1 cellular context compared by ENCODE assay signal in the genomic region with DNA sequence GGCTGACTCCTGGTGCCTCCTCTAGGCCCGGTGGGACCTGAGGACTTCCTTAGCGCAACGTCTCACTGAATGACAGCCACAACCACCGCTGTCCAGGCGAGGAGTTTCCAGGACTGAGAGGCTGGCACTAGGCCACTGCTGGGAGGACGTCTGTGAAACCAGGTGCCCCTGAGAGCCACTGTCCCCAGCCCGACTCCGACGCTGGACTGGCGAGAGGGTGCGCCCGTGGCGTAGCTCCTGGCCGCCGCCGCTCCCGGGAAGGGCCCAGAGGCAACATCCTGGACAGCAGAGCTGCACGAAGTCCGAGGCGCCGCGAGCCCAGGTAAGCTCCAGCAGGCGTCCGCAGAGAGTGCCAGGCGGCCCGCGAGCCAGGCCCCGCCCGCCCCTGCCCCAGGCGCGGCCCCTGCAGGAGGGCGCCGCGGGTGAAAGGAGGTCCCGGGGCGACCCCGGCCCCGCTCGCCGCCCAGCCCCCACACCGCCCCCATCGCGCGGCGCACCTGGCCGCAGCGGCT.
TF ChIP-seq lines count a peak whose summit lies in the region.

No MANE protein-coding gene starts in this region.

TF ChIP-seq in K562, 482 proteins besides CTCF, POLR2A, EP300 and RAD21 (continued from another document and continues in another):
- TF ChIP-seq, protein P1, sequence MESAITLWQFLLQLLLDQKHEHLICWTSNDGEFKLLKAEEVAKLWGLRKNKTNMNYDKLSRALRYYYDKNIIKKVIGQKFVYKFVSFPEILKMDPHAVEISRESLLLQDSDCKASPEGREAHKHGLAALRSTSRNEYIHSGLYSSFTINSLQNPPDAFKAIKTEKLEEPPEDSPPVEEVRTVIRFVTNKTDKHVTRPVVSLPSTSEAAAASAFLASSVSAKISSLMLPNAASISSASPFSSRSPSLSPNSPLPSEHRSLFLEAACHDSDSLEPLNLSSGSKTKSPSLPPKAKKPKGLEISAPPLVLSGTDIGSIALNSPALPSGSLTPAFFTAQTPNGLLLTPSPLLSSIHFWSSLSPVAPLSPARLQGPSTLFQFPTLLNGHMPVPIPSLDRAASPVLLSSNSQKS (CRISPR knock-in tag; IDR thresholded peaks at IDR 0.05) = no peak
- no peak for TF ChIP-seq CSDE1 (IDR thresholded peaks at IDR 0.05)
- TF ChIP-seq HNRNPL (IDR thresholded peaks at IDR 0.05; ENCODE audit: low read depth, low read length) = peak; percentile 83
- TF ChIP-seq, protein P2, sequence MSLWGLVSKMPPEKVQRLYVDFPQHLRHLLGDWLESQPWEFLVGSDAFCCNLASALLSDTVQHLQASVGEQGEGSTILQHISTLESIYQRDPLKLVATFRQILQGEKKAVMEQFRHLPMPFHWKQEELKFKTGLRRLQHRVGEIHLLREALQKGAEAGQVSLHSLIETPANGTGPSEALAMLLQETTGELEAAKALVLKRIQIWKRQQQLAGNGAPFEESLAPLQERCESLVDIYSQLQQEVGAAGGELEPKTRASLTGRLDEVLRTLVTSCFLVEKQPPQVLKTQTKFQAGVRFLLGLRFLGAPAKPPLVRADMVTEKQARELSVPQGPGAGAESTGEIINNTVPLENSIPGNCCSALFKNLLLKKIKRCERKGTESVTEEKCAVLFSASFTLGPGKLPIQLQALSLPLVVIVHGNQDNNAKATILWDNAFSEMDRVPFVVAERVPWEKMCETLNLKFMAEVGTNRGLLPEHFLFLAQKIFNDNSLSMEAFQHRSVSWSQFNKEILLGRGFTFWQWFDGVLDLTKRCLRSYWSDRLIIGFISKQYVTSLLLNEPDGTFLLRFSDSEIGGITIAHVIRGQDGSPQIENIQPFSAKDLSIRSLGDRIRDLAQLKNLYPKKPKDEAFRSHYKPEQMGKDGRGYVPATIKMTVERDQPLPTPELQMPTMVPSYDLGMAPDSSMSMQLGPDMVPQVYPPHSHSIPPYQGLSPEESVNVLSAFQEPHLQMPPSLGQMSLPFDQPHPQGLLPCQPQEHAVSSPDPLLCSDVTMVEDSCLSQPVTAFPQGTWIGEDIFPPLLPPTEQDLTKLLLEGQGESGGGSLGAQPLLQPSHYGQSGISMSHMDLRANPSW (CRISPR knock-in tag; IDR thresholded peaks at IDR 0.05) = peak; percentile 95
- TF ChIP-seq POLR3G (IDR thresholded peaks at IDR 0.05; ENCODE audit: extremely low read depth, insufficient read length, insufficient replicate concordance) = no peak
- TF ChIP-seq ZNF77 (CRISPR knock-in tag; IDR thresholded peaks at IDR 0.05) = no peak
- no peak for TF ChIP-seq CBX2 (IDR thresholded peaks at IDR 0.05; ENCODE audit: insufficient read depth, low read length, poor library complexity, severe bottlenecking)
- TF ChIP-seq, protein P3, sequence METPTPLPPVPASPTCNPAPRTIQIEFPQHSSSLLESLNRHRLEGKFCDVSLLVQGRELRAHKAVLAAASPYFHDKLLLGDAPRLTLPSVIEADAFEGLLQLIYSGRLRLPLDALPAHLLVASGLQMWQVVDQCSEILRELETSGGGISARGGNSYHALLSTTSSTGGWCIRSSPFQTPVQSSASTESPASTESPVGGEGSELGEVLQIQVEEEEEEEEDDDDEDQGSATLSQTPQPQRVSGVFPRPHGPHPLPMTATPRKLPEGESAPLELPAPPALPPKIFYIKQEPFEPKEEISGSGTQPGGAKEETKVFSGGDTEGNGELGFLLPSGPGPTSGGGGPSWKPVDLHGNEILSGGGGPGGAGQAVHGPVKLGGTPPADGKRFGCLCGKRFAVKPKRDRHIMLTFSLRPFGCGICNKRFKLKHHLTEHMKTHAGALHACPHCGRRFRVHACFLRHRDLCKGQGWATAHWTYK (CRISPR knock-in tag; IDR thresholded peaks at IDR 0.05) = no peak; the same call in 1 of the 2 replicates
- TF ChIP-seq MYBL2 (IDR thresholded peaks at IDR 0.05; ENCODE audit: low read depth) = no peak
- no peak for TF ChIP-seq MYBL2 (CRISPR knock-in tag; IDR thresholded peaks at IDR 0.05; ENCODE audit: borderline replicate concordance)
- TF ChIP-seq MAFK (IDR thresholded peaks at IDR 0.05; ENCODE audit: low read length) = no peak
- no peak for TF ChIP-seq RBM17 (IDR thresholded peaks at IDR 0.05; ENCODE audit: borderline replicate concordance, low read depth, low read length)
- no peak for TF ChIP-seq SRSF3 (IDR thresholded peaks at IDR 0.05; ENCODE audit: insufficient read depth, low read length)
- TF ChIP-seq SRSF1 (IDR thresholded peaks at IDR 0.05; ENCODE audit: low read depth, low read length) = no peak
- no peak for TF ChIP-seq C11orf30 (IDR thresholded peaks at IDR 0.05; ENCODE audit: low read depth)
- TF ChIP-seq MEF2A (IDR thresholded peaks at IDR 0.05; ENCODE audit: control insufficient read depth, low read depth, low read length) = no peak
- TF ChIP-seq, protein P4, sequence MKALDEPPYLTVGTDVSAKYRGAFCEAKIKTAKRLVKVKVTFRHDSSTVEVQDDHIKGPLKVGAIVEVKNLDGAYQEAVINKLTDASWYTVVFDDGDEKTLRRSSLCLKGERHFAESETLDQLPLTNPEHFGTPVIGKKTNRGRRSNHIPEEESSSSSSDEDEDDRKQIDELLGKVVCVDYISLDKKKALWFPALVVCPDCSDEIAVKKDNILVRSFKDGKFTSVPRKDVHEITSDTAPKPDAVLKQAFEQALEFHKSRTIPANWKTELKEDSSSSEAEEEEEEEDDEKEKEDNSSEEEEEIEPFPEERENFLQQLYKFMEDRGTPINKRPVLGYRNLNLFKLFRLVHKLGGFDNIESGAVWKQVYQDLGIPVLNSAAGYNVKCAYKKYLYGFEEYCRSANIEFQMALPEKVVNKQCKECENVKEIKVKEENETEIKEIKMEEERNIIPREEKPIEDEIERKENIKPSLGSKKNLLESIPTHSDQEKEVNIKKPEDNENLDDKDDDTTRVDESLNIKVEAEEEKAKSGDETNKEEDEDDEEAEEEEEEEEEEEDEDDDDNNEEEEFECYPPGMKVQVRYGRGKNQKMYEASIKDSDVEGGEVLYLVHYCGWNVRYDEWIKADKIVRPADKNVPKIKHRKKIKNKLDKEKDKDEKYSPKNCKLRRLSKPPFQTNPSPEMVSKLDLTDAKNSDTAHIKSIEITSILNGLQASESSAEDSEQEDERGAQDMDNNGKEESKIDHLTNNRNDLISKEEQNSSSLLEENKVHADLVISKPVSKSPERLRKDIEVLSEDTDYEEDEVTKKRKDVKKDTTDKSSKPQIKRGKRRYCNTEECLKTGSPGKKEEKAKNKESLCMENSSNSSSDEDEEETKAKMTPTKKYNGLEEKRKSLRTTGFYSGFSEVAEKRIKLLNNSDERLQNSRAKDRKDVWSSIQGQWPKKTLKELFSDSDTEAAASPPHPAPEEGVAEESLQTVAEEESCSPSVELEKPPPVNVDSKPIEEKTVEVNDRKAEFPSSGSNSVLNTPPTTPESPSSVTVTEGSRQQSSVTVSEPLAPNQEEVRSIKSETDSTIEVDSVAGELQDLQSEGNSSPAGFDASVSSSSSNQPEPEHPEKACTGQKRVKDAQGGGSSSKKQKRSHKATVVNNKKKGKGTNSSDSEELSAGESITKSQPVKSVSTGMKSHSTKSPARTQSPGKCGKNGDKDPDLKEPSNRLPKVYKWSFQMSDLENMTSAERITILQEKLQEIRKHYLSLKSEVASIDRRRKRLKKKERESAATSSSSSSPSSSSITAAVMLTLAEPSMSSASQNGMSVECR (CRISPR knock-in tag; IDR thresholded peaks at IDR 0.05) = no peak
- no peak for TF ChIP-seq HDAC3 (IDR thresholded peaks at IDR 0.05; ENCODE audit: borderline replicate concordance, partially characterized antibody)
- no peak for TF ChIP-seq ZNF444 (CRISPR knock-in tag; IDR thresholded peaks at IDR 0.05)
- TF ChIP-seq ARID2 (IDR thresholded peaks at IDR 0.05) = no peak
- no peak for TF ChIP-seq ZNF584 (CRISPR knock-in tag; IDR thresholded peaks at IDR 0.05; ENCODE audit: low read depth)
- TF ChIP-seq, protein P5, sequence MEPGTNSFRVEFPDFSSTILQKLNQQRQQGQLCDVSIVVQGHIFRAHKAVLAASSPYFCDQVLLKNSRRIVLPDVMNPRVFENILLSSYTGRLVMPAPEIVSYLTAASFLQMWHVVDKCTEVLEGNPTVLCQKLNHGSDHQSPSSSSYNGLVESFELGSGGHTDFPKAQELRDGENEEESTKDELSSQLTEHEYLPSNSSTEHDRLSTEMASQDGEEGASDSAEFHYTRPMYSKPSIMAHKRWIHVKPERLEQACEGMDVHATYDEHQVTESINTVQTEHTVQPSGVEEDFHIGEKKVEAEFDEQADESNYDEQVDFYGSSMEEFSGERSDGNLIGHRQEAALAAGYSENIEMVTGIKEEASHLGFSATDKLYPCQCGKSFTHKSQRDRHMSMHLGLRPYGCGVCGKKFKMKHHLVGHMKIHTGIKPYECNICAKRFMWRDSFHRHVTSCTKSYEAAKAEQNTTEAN (CRISPR knock-in tag; IDR thresholded peaks at IDR 0.05) = no peak
- no peak for TF ChIP-seq U2AF1 (optimal IDR thresholded peaks at IDR 0.05; ENCODE audit: low read depth, low read length)
- no peak for TF ChIP-seq MCM3 (IDR thresholded peaks at IDR 0.05)
- no peak for TF ChIP-seq ZNF212 (CRISPR knock-in tag; IDR thresholded peaks at IDR 0.05)
- TF ChIP-seq ELF1 (tag; IDR thresholded peaks at IDR 0.05) = no peak
- no peak for TF ChIP-seq SMC3 (conservative IDR thresholded peaks at IDR 0.05; ENCODE audit: insufficient read depth, low read depth, low read length)
- TF ChIP-seq DNMT1 (IDR thresholded peaks at IDR 0.05) = peak; percentile 13; the same call in 1 of the 2 replicates
- peak in 1 of 2 experiments; percentile 74; a peak in 1 of 3 replicates for TF ChIP-seq CBX3 (IDR thresholded peaks at IDR 0.05; ENCODE audit: borderline replicate concordance in 1 of 2, low read length in 2 of 2)
- no peak for TF ChIP-seq FOXJ3 (CRISPR knock-in tag; IDR thresholded peaks at IDR 0.05)
- no peak for TF ChIP-seq SMARCC2 (IDR thresholded peaks at IDR 0.05; ENCODE audit: low read depth)
- no peak for TF ChIP-seq NCOA4 (IDR thresholded peaks at IDR 0.05; ENCODE audit: partially characterized antibody)
- TF ChIP-seq, protein P6, sequence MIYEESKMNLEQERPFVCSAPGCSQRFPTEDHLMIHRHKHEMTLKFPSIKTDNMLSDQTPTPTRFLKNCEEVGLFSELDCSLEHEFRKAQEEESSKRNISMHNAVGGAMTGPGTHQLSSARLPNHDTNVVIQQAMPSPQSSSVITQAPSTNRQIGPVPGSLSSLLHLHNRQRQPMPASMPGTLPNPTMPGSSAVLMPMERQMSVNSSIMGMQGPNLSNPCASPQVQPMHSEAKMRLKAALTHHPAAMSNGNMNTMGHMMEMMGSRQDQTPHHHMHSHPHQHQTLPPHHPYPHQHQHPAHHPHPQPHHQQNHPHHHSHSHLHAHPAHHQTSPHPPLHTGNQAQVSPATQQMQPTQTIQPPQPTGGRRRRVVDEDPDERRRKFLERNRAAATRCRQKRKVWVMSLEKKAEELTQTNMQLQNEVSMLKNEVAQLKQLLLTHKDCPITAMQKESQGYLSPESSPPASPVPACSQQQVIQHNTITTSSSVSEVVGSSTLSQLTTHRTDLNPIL (CRISPR knock-in tag; IDR thresholded peaks at IDR 0.05) = no peak
- TF ChIP-seq GATAD2A (IDR thresholded peaks at IDR 0.05) = no peak
- no peak for TF ChIP-seq ZNF134 (CRISPR knock-in tag; conservative IDR thresholded peaks at IDR 0.05)
- no peak for TF ChIP-seq ZNF408 (CRISPR knock-in tag; IDR thresholded peaks at IDR 0.05; ENCODE audit: low read depth)
- no peak for TF ChIP-seq CBFB (CRISPR knock-in tag; IDR thresholded peaks at IDR 0.05)
- TF ChIP-seq, protein P7, sequence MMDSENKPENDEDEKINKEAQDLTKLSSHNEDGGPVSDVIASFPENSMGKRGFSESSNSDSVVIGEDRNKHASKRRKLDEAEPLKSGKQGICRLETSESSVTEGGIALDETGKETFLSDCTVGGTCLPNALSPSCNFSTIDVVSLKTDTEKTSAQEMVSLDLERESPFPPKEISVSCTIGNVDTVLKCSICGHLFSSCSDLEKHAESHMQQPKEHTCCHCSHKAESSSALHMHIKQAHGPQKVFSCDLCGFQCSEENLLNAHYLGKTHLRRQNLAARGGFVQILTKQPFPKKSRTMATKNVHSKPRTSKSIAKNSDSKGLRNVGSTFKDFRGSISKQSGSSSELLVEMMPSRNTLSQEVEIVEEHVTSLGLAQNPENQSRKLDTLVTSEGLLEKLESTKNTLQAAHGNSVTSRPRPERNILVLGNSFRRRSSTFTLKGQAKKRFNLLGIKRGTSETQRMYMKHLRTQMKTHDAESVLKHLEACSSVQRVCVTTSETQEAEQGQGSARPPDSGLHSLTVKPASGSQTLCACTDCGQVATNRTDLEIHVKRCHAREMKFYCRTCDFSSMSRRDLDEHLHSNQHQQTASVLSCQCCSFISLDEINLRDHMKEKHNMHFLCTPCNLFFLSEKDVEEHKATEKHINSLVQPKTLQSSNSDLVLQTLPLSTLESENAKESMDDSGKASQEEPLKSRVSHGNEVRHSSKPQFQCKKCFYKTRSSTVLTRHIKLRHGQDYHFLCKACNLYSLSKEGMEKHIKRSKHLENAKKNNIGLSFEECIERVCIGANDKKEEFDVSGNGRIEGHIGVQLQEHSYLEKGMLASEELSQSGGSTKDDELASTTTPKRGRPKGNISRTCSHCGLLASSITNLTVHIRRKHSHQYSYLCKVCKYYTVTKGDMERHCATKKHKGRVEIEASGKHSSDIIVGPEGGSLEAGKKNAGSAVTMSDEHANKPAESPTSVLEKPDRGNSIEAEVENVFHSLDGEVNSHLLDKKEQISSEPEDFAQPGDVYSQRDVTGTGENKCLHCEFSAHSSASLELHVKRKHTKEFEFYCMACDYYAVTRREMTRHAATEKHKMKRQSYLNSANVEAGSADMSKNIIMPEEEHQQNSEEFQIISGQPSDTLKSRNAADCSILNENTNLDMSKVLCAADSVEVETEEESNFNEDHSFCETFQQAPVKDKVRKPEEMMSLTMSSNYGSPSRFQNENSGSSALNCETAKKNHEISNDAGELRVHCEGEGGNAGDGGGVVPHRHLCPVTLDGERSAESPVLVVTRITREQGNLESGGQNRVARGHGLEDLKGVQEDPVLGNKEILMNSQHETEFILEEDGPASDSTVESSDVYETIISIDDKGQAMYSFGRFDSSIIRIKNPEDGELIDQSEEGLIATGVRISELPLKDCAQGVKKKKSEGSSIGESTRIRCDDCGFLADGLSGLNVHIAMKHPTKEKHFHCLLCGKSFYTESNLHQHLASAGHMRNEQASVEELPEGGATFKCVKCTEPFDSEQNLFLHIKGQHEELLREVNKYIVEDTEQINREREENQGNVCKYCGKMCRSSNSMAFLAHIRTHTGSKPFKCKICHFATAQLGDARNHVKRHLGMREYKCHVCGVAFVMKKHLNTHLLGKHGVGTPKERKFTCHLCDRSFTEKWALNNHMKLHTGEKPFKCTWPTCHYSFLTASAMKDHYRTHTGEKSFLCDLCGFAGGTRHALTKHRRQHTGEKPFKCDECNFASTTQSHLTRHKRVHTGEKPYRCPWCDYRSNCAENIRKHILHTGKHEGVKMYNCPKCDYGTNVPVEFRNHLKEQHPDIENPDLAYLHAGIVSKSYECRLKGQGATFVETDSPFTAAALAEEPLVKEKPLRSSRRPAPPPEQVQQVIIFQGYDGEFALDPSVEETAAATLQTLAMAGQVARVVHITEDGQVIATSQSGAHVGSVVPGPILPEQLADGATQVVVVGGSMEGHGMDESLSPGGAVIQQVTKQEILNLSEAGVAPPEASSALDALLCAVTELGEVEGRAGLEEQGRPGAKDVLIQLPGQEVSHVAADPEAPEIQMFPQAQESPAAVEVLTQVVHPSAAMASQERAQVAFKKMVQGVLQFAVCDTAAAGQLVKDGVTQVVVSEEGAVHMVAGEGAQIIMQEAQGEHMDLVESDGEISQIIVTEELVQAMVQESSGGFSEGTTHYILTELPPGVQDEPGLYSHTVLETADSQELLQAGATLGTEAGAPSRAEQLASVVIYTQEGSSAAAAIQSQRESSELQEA (IDR thresholded peaks at IDR 0.05; ENCODE audit: low read depth) = no peak
- TF ChIP-seq ZNF224 (CRISPR knock-in tag; IDR thresholded peaks at IDR 0.05) = no peak
- TF ChIP-seq RBM25 (IDR thresholded peaks at IDR 0.05; ENCODE audit: low read depth, low read length, severe bottlenecking) = no peak
- no peak for TF ChIP-seq ZNF41 (CRISPR knock-in tag; conservative IDR thresholded peaks at IDR 0.05)
- TF ChIP-seq MECOM (CRISPR knock-in tag; IDR thresholded peaks at IDR 0.05) = no peak
- TF ChIP-seq, protein P8, sequence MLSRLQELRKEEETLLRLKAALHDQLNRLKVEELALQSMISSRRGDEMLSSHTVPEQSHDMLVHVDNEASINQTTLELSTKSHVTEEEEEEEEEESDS (CRISPR knock-in tag; IDR thresholded peaks at IDR 0.05) = no peak
